8 cellular contexts compared by ENCODE assay signal in the genomic region with DNA sequence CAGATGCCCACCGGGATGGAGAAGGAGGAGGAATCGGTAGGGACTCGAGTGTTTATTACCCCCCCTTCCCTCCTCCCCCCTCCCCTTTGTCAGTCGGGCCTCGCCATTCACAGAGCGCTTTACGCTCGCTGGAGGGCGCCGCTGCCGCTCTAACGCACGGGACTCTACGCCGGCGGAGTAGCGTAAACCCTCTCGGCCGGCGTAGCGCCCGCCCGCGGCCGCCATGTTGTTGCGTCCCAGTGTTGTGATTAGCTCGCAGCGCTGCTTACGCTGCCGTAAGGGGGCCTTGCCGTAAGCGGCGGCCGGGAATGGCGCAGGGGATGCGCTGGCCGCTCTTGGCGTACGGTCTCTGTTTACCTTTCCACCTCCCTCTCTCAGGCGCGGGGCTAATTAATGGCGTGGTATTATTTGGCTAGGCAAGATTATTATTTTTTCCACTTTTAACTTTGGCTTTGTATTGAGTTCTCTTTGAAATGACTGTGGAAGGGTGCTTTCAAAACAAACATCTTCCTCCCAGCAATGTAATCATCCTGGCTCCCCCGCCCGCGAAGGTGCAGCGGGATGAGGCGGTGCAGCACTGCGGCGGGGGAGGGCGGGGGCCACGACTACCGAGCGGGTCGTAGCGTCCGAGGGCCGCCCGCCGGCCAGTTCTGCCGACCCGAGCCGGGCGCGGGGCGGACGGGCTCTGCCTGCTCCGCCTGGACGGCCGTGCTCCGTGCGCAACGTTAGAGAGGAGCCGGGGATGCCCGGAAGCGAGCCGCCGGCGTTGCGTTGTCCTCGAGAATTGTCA. TPM values are rescaled to one million over a fixed set of nuclear protein-coding genes. Genes with fewer than 3 reads are reported as not detected.
A peak's percentile ranks its signal among the peaks of the same experiment; 100 is the strongest.
DNase-seq lines count a peak whose midpoint lies in the region; ATAC-seq, FAIRE-seq and TF ChIP-seq lines count a peak whose summit lies in the region.

No MANE protein-coding gene starts in this region.

- TF ChIP-seq EP300 in upper lobe of left lung (IDR thresholded peaks at IDR 0.05), result no peak

- intact Hi-C loops in left cardiac atrium (cut with DNase I) (loop anchor here in 1 of 2 donors (10.0 kb wide), 1 partner anchor 621 kb away; a partner anchor contains a TSS), posterior cingulate gyrus (cut with DNase I) (loop anchor here (2.0 kb wide), 1 partner anchor 229 kb away; a partner anchor contains a TSS)

- peak overlapping the region; percentile 99 to 100 (median 100) for H3K27ac ChIP-seq in upper lobe of left lung

- FAIRE-seq in GM12892 (lab: Jason Lieb, UNC), result no peak

- WGBS in upper lobe of left lung, 2 donors, result 0 to 1% methylated on average over 41 to 76 of the region's 80 CpGs

- H3K36me3 ChIP-seq in upper lobe of left lung, result no peaks in the 10 kb centered on the region

- H3K27me3 ChIP-seq in upper lobe of left lung, result no peaks in the 10 kb centered on the region

- peak overlapping the region; percentile 77 to 97 (median 84) for H3K4me3 ChIP-seq in upper lobe of left lung

- DNase-seq in GM12892 (ENCODE audit: insufficient read length) (peak; percentile 61), NCI-H146 treated with DMSO at 0.1 percent for 48 hours (lab: John Stamatoyannopoulos, UW; ENCODE audit: unreplicated experiment) (peak; percentile 68), T-helper 1 cell (peak; percentile 84 to 96 (median 90)), amniotic stem cell (lab: John Stamatoyannopoulos, UW) (peak; percentile 91), left cardiac atrium (peak; percentile 95), posterior cingulate gyrus (peak; percentile 87 to 99 (median 95)), upper lobe of left lung (peak; percentile 96 to 99)

- H3K4me1 ChIP-seq in upper lobe of left lung, result peaks cover 31 to 47% (median 36%) of the 10 kb centered on the region in 4 donors

- peak; percentile 51 for ATAC-seq in HG02885 (IDR thresholded peaks at IDR 0.05; ENCODE audit: poor library complexity, unreplicated experiment)
- peak; percentile 88 to 91 for ATAC-seq in left cardiac atrium
- peak; percentile 93 to 98 for ATAC-seq in upper lobe of left lung (ENCODE audit: low FRiP score in 2 of 2)

- peak; percentile 45; the same call in 1 of the 2 replicates for TF ChIP-seq POLR2A in GM12892 (IDR thresholded peaks at IDR 0.05; ENCODE audit: low read depth, low read length)
- peak in 1 of 4 donors; percentile 33 for TF ChIP-seq POLR2A in upper lobe of left lung (IDR thresholded peaks at IDR 0.05)

- peak in 4 of 6 experiments; percentile 28 to 63 (median 56) for TF ChIP-seq CTCF in upper lobe of left lung (IDR thresholded peaks at IDR 0.05)

- H3K9me3 ChIP-seq in upper lobe of left lung, result no peaks in the 10 kb centered on the region

RNA-seq across cellular contexts. Expression of a gene that starts 0.8 kb away (rescaled TPM):
- polyA plus RNA-seq in GM12892 (2012; ENCODE audit: missing spikeins), result 8.1 TPM
- total RNA-seq in left cardiac atrium, result 10 to 100 TPM; 19.1 to 22.3 TPM
- 10 to 100 TPM; 15.2 to 53.2 (median 31.5) TPM for total RNA-seq in upper lobe of left lung

Comparison
In these comparisons a context has a peak if more than half of its experiments do, and no peak if none do; other contexts are left out.
1. Peak in every context shown above with its lines: DNase-seq, ATAC-seq, H3K4me3 ChIP-seq and H3K27ac ChIP-seq.